Comparison of ENCODE assay signal across 13 cellular contexts in genomic region chr13:62643007-62643483, GRCh38.
DNase-seq lines count a peak whose midpoint lies in the region; ATAC-seq, FAIRE-seq and TF ChIP-seq lines count a peak whose summit lies in the region.
"Had no signal": no experiment of that assay in that cellular context is flagged by ENCODE, and none has a peak within 500 bp of the region (broad histone marks: within the 10 kb centered on the region; RNA-seq: fewer than 3 reads in every experiment).

No MANE protein-coding gene starts in this region.

- TF ChIP-seq RAD21 in HepG2 (CRISPR knock-in tag; IDR thresholded peaks at IDR 0.05), result no peak

- no peaks in the 10 kb centered on the region for H3K36me3 ChIP-seq in HepG2 (replicated peaks in 1 of 2; ENCODE audit: control insufficient read depth in 1 of 2, insufficient read depth in 2 of 2, low read length in 2 of 2)
- no peaks in the 10 kb centered on the region for H3K36me3 ChIP-seq in right lobe of liver
- H3K36me3 ChIP-seq: gastrocnemius medialis had no signal

- H3K27ac ChIP-seq in HepG2 (ENCODE audit: extremely low read length, insufficient read depth, low read length) (no peak overlapping the region), right lobe of liver (no peak overlapping the region), caudate nucleus (ENCODE audit: low read depth, low read length) (no peak overlapping the region)
- H3K27ac ChIP-seq: gastrocnemius medialis had no signal

- H3K27me3 ChIP-seq in HepG2 (ENCODE audit: control insufficient read depth in 1 of 2, insufficient read depth in 2 of 2, low read length in 2 of 2), result no peaks in the 10 kb centered on the region
- H3K27me3 ChIP-seq in right lobe of liver, result no peaks in the 10 kb centered on the region
- H3K27me3 ChIP-seq: gastrocnemius medialis had no signal

- DNase-seq in HepG2 (ENCODE audit: low spot score), result peak; percentile 5
- no peak for DNase-seq in right lobe of liver
- peak; percentile 50 for DNase-seq in M059J (ENCODE audit: low read depth)
- DNase-seq in caudate nucleus (lab: John Stamatoyannopoulos, UW), result peak in 38 of 61 donors; percentile 1 to 94 (median 32)
- no peak for DNase-seq in NCI-H2196 treated with DMSO at 0.1 percent for 48 hours (lab: John Stamatoyannopoulos, UW; ENCODE audit: unreplicated experiment)
- DNase-seq in activated effector memory CD4-positive, alpha-beta T cell treated with anti-CD3 and anti-CD28 coated beads, Interleukin-2, amount 50 U/mL, for 16 hours, result no peak
- DNase-seq: activated CD4-positive, alpha-beta T cell treated with anti-CD3 and anti-CD28 coated beads for 4 hours; AML-193; gastrocnemius medialis; NCI-H146; Right ventricle myocardium superior had no signal

- 0 out of 2 replicates have a peak, but pooled peaks cover 6% of the 10 kb centered on the region for H3K9me3 ChIP-seq in HepG2 (ENCODE audit: low read length)
- H3K9me3 ChIP-seq in right lobe of liver, result no peaks in the 10 kb centered on the region
- H3K9me3 ChIP-seq: gastrocnemius medialis had no signal

- no peak overlapping the region for H3K4me2 ChIP-seq in HepG2 (ENCODE audit: low read depth, low read length)

- H3K27me3 Mint-ChIP-seq in stimulated activated naive CD8-positive, alpha-beta T cell treated with anti-CD3 and anti-CD28 coated beads, Interleukin-15, Interleukin-2, amounts not matched to agents 100 ng/mL and 50 ng/mL, for 24 hours, result no peaks in the 10 kb centered on the region

- intact Hi-C loops in HepG2 (cut with micrococcal nuclease; ENCODE audit: unreplicated experiment), result no loop called here
- intact Hi-C loops in right lobe of liver (cut with DNase I), result no loop called here

- TF ChIP-seq POLR2A in HepG2 (IDR thresholded peaks at IDR 0.05; ENCODE audit: insufficient read depth in 1 of 2, low read depth in 2 of 2, low read length in 2 of 2) (no peak), right lobe of liver (IDR thresholded peaks at IDR 0.05) (no peak)

- H3K27ac Mint-ChIP-seq in stimulated activated naive CD8-positive, alpha-beta T cell treated with anti-CD3 and anti-CD28 coated beads, Interleukin-15, Interleukin-2, amounts not matched to agents 100 ng/mL and 50 ng/mL, for 24 hours, result peak overlapping the region; percentile 13

- H3K9ac ChIP-seq in HepG2 (ENCODE audit: insufficient read depth, low read depth, low read length), result no peak overlapping the region

- H4K20me1 ChIP-seq in HepG2 (ENCODE audit: insufficient read depth, low read length), result no peaks in the 10 kb centered on the region

- H3K4me1 Mint-ChIP-seq in stimulated activated naive CD8-positive, alpha-beta T cell treated with anti-CD3 and anti-CD28 coated beads, Interleukin-15, Interleukin-2, amounts not matched to agents 100 ng/mL and 50 ng/mL, for 24 hours (ENCODE audit: low read depth), result no peaks in the 10 kb centered on the region

- POLR2A ChIA-PET in HepG2 (lab: Yijun Ruan, JAX), result no interaction called here

- in situ Hi-C loops in HepG2 (cut with HindIII; ENCODE audit: extremely low pct_ligation_motif_present, low pct_unique_long_range_greater_than_20kb), result no loop called here

- no peak for FAIRE-seq in HepG2 (lab: Jason Lieb, UNC)

- H3K4me3 Mint-ChIP-seq in stimulated activated naive CD8-positive, alpha-beta T cell treated with anti-CD3 and anti-CD28 coated beads, Interleukin-15, Interleukin-2, amounts not matched to agents 100 ng/mL and 50 ng/mL, for 24 hours, result no peak overlapping the region

- H3K36me3 Mint-ChIP-seq in stimulated activated naive CD8-positive, alpha-beta T cell treated with anti-CD3 and anti-CD28 coated beads, Interleukin-15, Interleukin-2, amounts not matched to agents 100 ng/mL and 50 ng/mL, for 24 hours (ENCODE audit: low read depth), result no peaks in the 10 kb centered on the region

- H3K79me2 ChIP-seq in HepG2 (ENCODE audit: insufficient read depth, low read length), result no peaks in the 10 kb centered on the region

- no TSS peak for BruUV-seq in HepG2 (replicated peaks; lab: Mats Ljungman, UMichigan)

- TF ChIP-seq CTCF in HepG2 (CRISPR knock-in tag; IDR thresholded peaks at IDR 0.05), result no peak
- TF ChIP-seq CTCF in right lobe of liver (IDR thresholded peaks at IDR 0.05), result no peak

- WGBS in HepG2 (ENCODE audit: low lambda C conversion rate), result 47% methylated on average over 4 of the region's 4 CpGs
- WGBS in right lobe of liver (ENCODE audit: insufficient coverage, low coverage, low lambda C conversion rate, missing lambda C conversion rate), result 69% methylated on average over 4 of the region's 4 CpGs

- no peak for ATAC-seq in HepG2
- no peak for ATAC-seq in right lobe of liver
- no peak for ATAC-seq in HG03139 (IDR thresholded peaks at IDR 0.05; ENCODE audit: unreplicated experiment)
- ATAC-seq: gastrocnemius medialis had no signal

- H2AFZ ChIP-seq in HepG2 (ENCODE audit: low read length), result no peak overlapping the region

- CTCF ChIA-PET in HepG2 (lab: Yijun Ruan, JAX; ENCODE audit: low intra/inter-chr PET ratio, low total read pairs), result no interaction called here

- H3K4me3 ChIP-seq in HepG2 (replicated peaks in 1 of 3; ENCODE audit: insufficient read depth in 1 of 3, low read depth in 2 of 3, low read length in 3 of 3) (no peak overlapping the region), right lobe of liver (no peak overlapping the region)
- H3K4me3 ChIP-seq: gastrocnemius medialis had no signal

- H3K4me1 ChIP-seq in HepG2 (ENCODE audit: insufficient read depth, low read length) (no peaks in the 10 kb centered on the region), right lobe of liver (no peaks in the 10 kb centered on the region)
- H3K4me1 ChIP-seq: gastrocnemius medialis had no signal

- TF ChIP-seq EP300 in HepG2 (IDR thresholded peaks at IDR 0.05; ENCODE audit: low read depth in 2 of 2, low read length in 2 of 2) (no peak), HepG2 (CRISPR knock-in tag; IDR thresholded peaks at IDR 0.05; ENCODE audit: borderline replicate concordance) (no peak)

- H3K9me3 Mint-ChIP-seq in stimulated activated naive CD8-positive, alpha-beta T cell treated with anti-CD3 and anti-CD28 coated beads, Interleukin-15, Interleukin-2, amounts not matched to agents 100 ng/mL and 50 ng/mL, for 24 hours, result peaks cover 22% of the 10 kb centered on the region

TF ChIP-seq in HepG2, 621 proteins besides CTCF, POLR2A, EP300 and RAD21:
- TF ChIP-seq ZNF724P (CRISPR knock-in tag; IDR thresholded peaks at IDR 0.05; ENCODE audit: borderline replicate concordance) (no peak), FOSL2 (CRISPR knock-in tag; IDR thresholded peaks at IDR 0.05) (peak; percentile 72)

Comparison
In these comparisons a context has a peak if more than half of its experiments do, and no peak if none do; other contexts are left out.
1. DNase-seq: peak in HepG2 (single experiment), M059J (single experiment) and caudate nucleus (38 of 61); none in right lobe of liver (0 of 3), NCI-H2196 treated with DMSO at 0.1 percent for 48 hours (single experiment) and activated effector memory CD4-positive, alpha-beta T cell treated with anti-CD3 and anti-CD28 coated beads, Interleukin-2, amount 50 U/mL, for 16 hours (single experiment).